ENCODE assay signal across 8 cellular contexts in the genomic region with DNA sequence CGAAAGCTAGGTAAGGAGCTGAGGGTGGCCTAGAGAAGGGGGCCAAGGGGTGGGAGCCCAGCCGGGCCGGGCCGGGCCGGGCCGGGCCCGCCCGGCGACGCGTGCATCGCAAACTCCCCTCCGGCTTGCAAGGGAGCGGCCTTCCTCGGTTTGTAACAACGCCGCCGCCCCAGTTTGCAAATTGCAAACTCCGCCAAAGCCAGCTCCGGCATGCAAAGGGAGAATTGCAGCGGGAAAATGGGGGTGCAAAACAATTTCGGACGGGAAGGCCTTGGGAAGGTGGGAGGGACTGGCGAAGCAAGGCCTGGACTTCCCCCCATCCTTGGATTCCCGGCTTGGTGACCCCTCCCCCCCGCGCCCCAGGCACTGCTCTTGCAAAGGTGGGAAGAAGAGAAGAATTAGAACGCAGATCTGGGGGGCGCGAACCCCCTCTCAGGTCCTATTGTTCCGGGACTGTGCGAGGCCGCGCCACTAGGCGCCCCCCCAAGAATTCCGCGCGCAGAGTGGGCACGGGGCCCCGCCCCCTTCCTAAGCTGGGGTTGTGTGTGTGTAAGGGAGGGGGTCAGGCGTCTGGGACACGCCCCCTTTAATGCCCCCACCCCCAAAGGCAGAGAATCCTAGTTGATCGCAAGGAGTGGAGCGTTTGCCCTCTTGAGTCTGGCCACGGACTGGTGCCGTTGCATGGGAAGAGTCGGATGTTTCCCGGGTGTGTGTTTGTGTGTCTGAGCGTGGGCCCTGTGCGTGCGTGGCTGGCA. TPM values are rescaled to one million over a fixed set of nuclear protein-coding genes. Genes with fewer than 3 reads are reported as not detected.
DNase-seq lines count a peak whose midpoint lies in the region; ATAC-seq and TF ChIP-seq lines count a peak whose summit lies in the region.

No MANE protein-coding gene starts in this region.

- no peaks in the 10 kb centered on the region for H3K9me3 Mint-ChIP-seq in activated T-cell treated with anti-CD3 and anti-CD28 coated beads, Interleukin-2, amount 50 U/mL, for 72 hours

- peaks cover 20% of the 10 kb centered on the region for H3K4me1 ChIP-seq in cardiac muscle cell (ENCODE audit: low read depth)
- H3K4me1 ChIP-seq in neuron (ENCODE audit: insufficient read depth, low read length) = peaks cover 24% of the 10 kb centered on the region

- intact Hi-C loops in Right ventricle myocardium inferior (cut with DNase I) = loop anchor here (2.0 to 5.0 kb wide), 2 partner anchors 49 to 80 kb away; a partner anchor contains a TSS

- no peak for ATAC-seq in Right ventricle myocardium inferior
- ATAC-seq in activated T-cell treated with anti-CD3 and anti-CD28 coated beads, Interleukin-2, amount 50 U/mL, for 72 hours (replicated peaks in 1 of 2) = no peak
- ATAC-seq in GM19452 (IDR thresholded peaks at IDR 0.05; ENCODE audit: unreplicated experiment) = no peak
- ATAC-seq in HG02642 (IDR thresholded peaks at IDR 0.05; ENCODE audit: poor library complexity, unreplicated experiment) = no peak

- TF ChIP-seq CTCF in cardiac muscle cell (IDR thresholded peaks at IDR 0.05; ENCODE audit: low read depth, low read length) (no peak), fibroblast of the aortic adventitia (IDR thresholded peaks at IDR 0.05; ENCODE audit: insufficient read depth, low read length) (no peak)

- H2AFZ ChIP-seq in neuron (ENCODE audit: low read depth, low read length) = no peak overlapping the region

- H3K4me3 Mint-ChIP-seq in activated T-cell treated with anti-CD3 and anti-CD28 coated beads, Interleukin-2, amount 50 U/mL, for 72 hours = peak overlapping the region; percentile 90 to 96

- H3K36me3 Mint-ChIP-seq in activated T-cell treated with anti-CD3 and anti-CD28 coated beads, Interleukin-2, amount 50 U/mL, for 72 hours (ENCODE audit: insufficient read depth in 2 of 2) = peaks cover 0 to 9% of the 10 kb centered on the region in 2 donors

- no peaks in the 10 kb centered on the region for H3K9me3 ChIP-seq in cardiac muscle cell (ENCODE audit: low read depth)
- H3K9me3 ChIP-seq in neuron (ENCODE audit: low read length) = no peaks in the 10 kb centered on the region

- peak overlapping the region; percentile 82 for H3K27ac ChIP-seq in cardiac muscle cell

- H3K36me3 ChIP-seq in cardiac muscle cell (peaks cover 17% of the 10 kb centered on the region), neuron (ENCODE audit: insufficient read depth, low read length) (peaks cover 20% of the 10 kb centered on the region)

- H3K27ac Mint-ChIP-seq in activated T-cell treated with anti-CD3 and anti-CD28 coated beads, Interleukin-2, amount 50 U/mL, for 72 hours = peak overlapping the region; percentile 34

- DNase-seq in cardiac muscle cell (ENCODE audit: low read depth in 1 of 2, low spot score in 1 of 2) = peak; percentile 49
- DNase-seq in Right ventricle myocardium inferior (ENCODE audit: missing footprints) = no peak
- peak; percentile 30 for DNase-seq in NCI-H774 (lab: John Stamatoyannopoulos, UW)
- peak; percentile 54 to 69 for DNase-seq in activated T-cell treated with anti-CD3 and anti-CD28 coated beads, Interleukin-2, amount 50 U/mL, for 72 hours
- DNase-seq in fibroblast of the aortic adventitia (ENCODE audit: low read depth) = peak; percentile 41

- no peaks in the 10 kb centered on the region for H3K27me3 ChIP-seq in cardiac muscle cell
- no peaks in the 10 kb centered on the region for H3K27me3 ChIP-seq in neuron (ENCODE audit: insufficient read depth, low read length)

- H3K27me3 Mint-ChIP-seq in activated T-cell treated with anti-CD3 and anti-CD28 coated beads, Interleukin-2, amount 50 U/mL, for 72 hours (ENCODE audit: low read depth) = no peaks in the 10 kb centered on the region

- peaks cover 44% of the 10 kb centered on the region for H3K4me1 Mint-ChIP-seq in activated T-cell treated with anti-CD3 and anti-CD28 coated beads, Interleukin-2, amount 50 U/mL, for 72 hours (ENCODE audit: low read depth)

- H3K4me3 ChIP-seq in cardiac muscle cell = peak overlapping the region; percentile 99
- H3K4me3 ChIP-seq in fibroblast of the aortic adventitia (ENCODE audit: low read depth, low read length) = peak overlapping the region; percentile 82
- H3K4me3 ChIP-seq in neuron (ENCODE audit: low read length) = peak overlapping the region; percentile 100

RNA-seq across cellular contexts. Expression of a gene that starts 0.9 kb away (rescaled TPM):
- total RNA-seq in cardiac muscle cell (18.2 and 24.7 TPM in 2 replicates), Right ventricle myocardium inferior (14.5 TPM), fibroblast of the aortic adventitia (ENCODE audit: low replicate concordance) (3.2 and 3.7 TPM in 2 replicates)
- 3.9 and 5.1 TPM in 2 replicates for polyA plus RNA-seq in cardiac muscle cell
- 10 to 100 TPM; 23.9 to 24.6 TPM for total RNA-seq in activated T-cell treated with anti-CD3 and anti-CD28 coated beads, Interleukin-2, amount 50 U/mL, for 72 hours

RNA-seq across cellular contexts. Expression of a gene that starts 10.8 kb away (rescaled TPM):
- total RNA-seq in cardiac muscle cell (0.67 and 8.2 TPM in 2 replicates), Right ventricle myocardium inferior (0.76 TPM), fibroblast of the aortic adventitia (ENCODE audit: low replicate concordance) (0.27 and 0.57 TPM in 2 replicates)
- polyA plus RNA-seq in cardiac muscle cell = 0.10 and 0.29 TPM in 2 replicates
- 1 to 10 TPM in 1 of 2 donors, under 1 TPM in 1; 0.88 to 1.1 TPM for total RNA-seq in activated T-cell treated with anti-CD3 and anti-CD28 coated beads, Interleukin-2, amount 50 U/mL, for 72 hours

RNA-seq across cellular contexts. Expression of a gene that starts 11.6 kb away (rescaled TPM):
- total RNA-seq in cardiac muscle cell (120 and 132 TPM in 2 replicates), Right ventricle myocardium inferior (49.6 TPM), fibroblast of the aortic adventitia (ENCODE audit: low replicate concordance) (35.7 and 46.9 TPM in 2 replicates)
- 181 and 193 TPM in 2 replicates for polyA plus RNA-seq in cardiac muscle cell
- total RNA-seq in activated T-cell treated with anti-CD3 and anti-CD28 coated beads, Interleukin-2, amount 50 U/mL, for 72 hours = 10 to 100 TPM; 66.0 to 72.7 TPM

RNA-seq across cellular contexts. Expression of a gene that starts 48.0 kb away (rescaled TPM):
- total RNA-seq in cardiac muscle cell (41.3 and 42.6 TPM in 2 replicates), Right ventricle myocardium inferior (120 TPM), fibroblast of the aortic adventitia (ENCODE audit: low replicate concordance) (13.7 and 52.4 TPM in 2 replicates)
- polyA plus RNA-seq in cardiac muscle cell = 80.1 and 88.1 TPM in 2 replicates
- total RNA-seq in activated T-cell treated with anti-CD3 and anti-CD28 coated beads, Interleukin-2, amount 50 U/mL, for 72 hours = 10 to 100 TPM; 11.3 to 13.5 TPM

RNA-seq across cellular contexts. Expression of a gene that starts 50.1 kb away (rescaled TPM):
- total RNA-seq in cardiac muscle cell = 66.9 and 71.0 TPM in 2 replicates
- 16.4 and 19.3 TPM in 2 replicates for polyA plus RNA-seq in cardiac muscle cell
- total RNA-seq in Right ventricle myocardium inferior = 42.5 TPM
- 10 to 100 TPM; 57.7 to 60.1 TPM for total RNA-seq in activated T-cell treated with anti-CD3 and anti-CD28 coated beads, Interleukin-2, amount 50 U/mL, for 72 hours
- 16.9 and 41.1 TPM in 2 replicates for total RNA-seq in fibroblast of the aortic adventitia (ENCODE audit: low replicate concordance)
